ENCODE assay signal across 8 cellular contexts in genomic region chr2:55133467-55134315, GRCh38.
DNase-seq lines count a peak whose midpoint lies in the region; ATAC-seq lines count a peak whose summit lies in the region.

No MANE protein-coding gene starts in this region.

- intact Hi-C loops in Right ventricle myocardium inferior (cut with DNase I): no loop called here
- intact Hi-C loops in cardiac septum (cut with DNase I): no loop called here

- no peak for DNase-seq in Right ventricle myocardium inferior (ENCODE audit: missing footprints)
- no peak for DNase-seq in cardiac septum (ENCODE audit: low spot score)
- DNase-seq in activated CD4-positive, CD25-positive, alpha-beta regulatory T cell treated with anti-CD3 and anti-CD28 coated beads, Interleukin-2, amount 50 U/mL, for 72 hours: peak; percentile 43
- peak; percentile 50 to 56 for DNase-seq in dermis microvascular lymphatic vessel endothelial cell (ENCODE audit: low read depth in 2 of 2)
- DNase-seq in medulla oblongata (ENCODE audit: extremely low spot score): peak; percentile 97
- peak; percentile 12 to 19 for DNase-seq in stimulated activated CD8-positive, alpha-beta memory T cell treated with anti-CD3 and anti-CD28 coated beads, Interleukin-15, amount 100 ng/mL, for 48 hours (ENCODE audit: low read depth in 2 of 2)
- no peak for DNase-seq in SK-N-DZ (ENCODE audit: low spot score)

- ATAC-seq in Right ventricle myocardium inferior (peak; percentile 74), HG03159 (IDR thresholded peaks at IDR 0.05; ENCODE audit: unreplicated experiment) (peak; percentile 95)

Comparison
In these comparisons a context has a peak if more than half of its experiments do, and no peak if none do; other contexts are left out.
1. DNase-seq: peak in activated CD4-positive, CD25-positive, alpha-beta regulatory T cell treated with anti-CD3 and anti-CD28 coated beads, Interleukin-2, amount 50 U/mL, for 72 hours (single experiment), dermis microvascular lymphatic vessel endothelial cell (2 of 2), medulla oblongata (single experiment) and stimulated activated CD8-positive, alpha-beta memory T cell treated with anti-CD3 and anti-CD28 coated beads, Interleukin-15, amount 100 ng/mL, for 48 hours (2 of 2); none in Right ventricle myocardium inferior (single experiment), cardiac septum (single experiment) and SK-N-DZ (single experiment).